In the genomic region with DNA sequence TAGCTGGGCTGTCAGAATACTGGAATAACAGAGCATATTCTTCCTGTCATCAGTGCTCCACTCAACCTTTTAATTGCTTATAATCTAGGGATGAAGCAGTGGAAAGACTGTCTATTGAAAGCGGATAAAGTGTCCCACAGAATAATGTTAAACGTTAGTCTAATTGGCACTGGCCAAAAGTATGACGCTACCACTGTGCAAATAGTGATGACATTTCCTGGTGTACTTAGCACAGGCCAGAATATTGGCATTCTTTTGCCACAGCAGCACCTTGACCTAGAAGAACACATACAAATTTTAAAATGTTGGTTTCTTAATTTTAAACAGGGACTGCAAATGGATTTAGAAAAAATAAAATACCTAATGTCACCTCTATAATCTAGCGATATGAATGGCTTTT, we compare ENCODE assay signal across 27 cellular contexts.
"Had no signal": no experiment of that assay in that cellular context is flagged by ENCODE, and none has a peak within 500 bp of the region (broad histone marks: within the 10 kb centered on the region; RNA-seq: fewer than 3 reads in every experiment).

No MANE protein-coding gene starts in this region.

- ATAC-seq: left cardiac atrium; left lung; lower lobe of right lung; naive thymus-derived CD8-positive, alpha-beta T cell; pancreas; right cardiac atrium; sciatic nerve; stimulated activated naive B cell treated with anti-CD40 and anti-IgM and Interleukin-4, amounts not matched to agents 10 μg/mL and 1 μg/mL and 100 μg/mL, for 72 hours; stimulated activated naive CD8-positive, alpha-beta T cell treated with anti-CD3 and anti-CD28 coated beads, Interleukin-15, Interleukin-2, amounts not matched to agents 100 U/mL and 50 U/mL, for 24 hours had no signal

- DNase-seq: kidney glomerular epithelial cell; left cardiac atrium; left lung; lower lobe of right lung; mammary epithelial cell; mesenchymal stem cell; naive thymus-derived CD8-positive, alpha-beta T cell; nucleus accumbens; pancreas; posterior cingulate gyrus; retina; right cardiac atrium; stimulated activated CD4-positive, alpha-beta T cell treated with anti-CD3 and anti-CD28 coated beads, Interleukin-12 subunit alpha, Interleukin-12 subunit beta, amount 100 ng/mL, for 4 hours; stimulated activated CD4-positive, alpha-beta T cell treated with anti-CD3 and anti-CD28 coated beads, Interleukin-15, amount 100 ng/mL, for 24 hours; stimulated activated CD4-positive, alpha-beta T cell treated with anti-CD3 and anti-CD28 coated beads, Interleukin-2, amount 100 ng/mL, for 24 hours; stimulated activated CD4-positive, alpha-beta T cell treated with anti-CD3 and anti-CD28 coated beads, Interleukin-4, amount 100 ng/mL, for 1 hour; stimulated activated naive B cell treated with anti-CD40 and anti-IgM and Interleukin-4, amounts not matched to agents 10 μg/mL and 1 μg/mL and 100 μg/mL, for 72 hours; stimulated activated naive CD8-positive, alpha-beta T cell treated with anti-CD3 and anti-CD28 coated beads, Interleukin-15, Interleukin-2, amounts not matched to agents 100 U/mL and 50 U/mL, for 24 hours; stomach; testis; thyroid gland; transverse colon; upper lobe of left lung had no signal

- H3K27ac ChIP-seq: left lung, lower lobe of right lung, pancreas, prostate gland, skin epidermis, stomach, testis, thyroid gland, transverse colon, upper lobe of left lung, vagina had no signal

- H3K27me3 ChIP-seq: left lung, stomach, testis, thyroid gland, transverse colon, upper lobe of left lung, vagina had no signal

- H3K4me1 ChIP-seq: left lung, lower lobe of right lung, pancreas, prostate gland, stomach, testis, thyroid gland, transverse colon, upper lobe of left lung, vagina had no signal
